Comparison of ENCODE assay signal across 9 cellular contexts in genomic region chr13:32911506-32911905, GRCh38.
DNase-seq lines count a peak whose midpoint lies in the region; ATAC-seq and TF ChIP-seq lines count a peak whose summit lies in the region.
"Had no signal": no experiment of that assay in that cellular context is flagged by ENCODE, and none has a peak within 500 bp of the region (broad histone marks: within the 10 kb centered on the region; RNA-seq: fewer than 3 reads in every experiment).

No MANE protein-coding gene starts in this region.

- H2AFZ ChIP-seq in hepatocyte: no peak overlapping the region

- H3K4me1 Mint-ChIP-seq in activated CD8-positive, alpha-beta T cell treated with anti-CD3 and anti-CD28 coated beads for 36 hours (ENCODE audit: low read depth): peaks cover 11% of the 10 kb centered on the region

- no peaks in the 10 kb centered on the region for H3K36me3 ChIP-seq in H7 (replicated peaks; ENCODE audit: control insufficient read depth, insufficient read depth, low read length)
- no peaks in the 10 kb centered on the region for H3K36me3 ChIP-seq in hepatocyte (replicated peaks; ENCODE audit: insufficient read depth, low read depth)
- H3K36me3 ChIP-seq in thyroid gland: no peaks in the 10 kb centered on the region
- H3K36me3 ChIP-seq: BLaER1 treated with 17β-estradiol and CSF1 and Interleukin-3, amounts not matched to agents 10 nM and 100 nM had no signal

- no peaks in the 10 kb centered on the region for H3K36me3 Mint-ChIP-seq in activated CD8-positive, alpha-beta T cell treated with anti-CD3 and anti-CD28 coated beads for 36 hours (ENCODE audit: low read depth)

- no peaks in the 10 kb centered on the region for H4K20me1 ChIP-seq in hepatocyte (ENCODE audit: insufficient read depth, poor library complexity, severe bottlenecking)
- H4K20me1 ChIP-seq: BLaER1 treated with 17β-estradiol and CSF1 and Interleukin-3, amounts not matched to agents 10 nM and 100 nM had no signal

- no peak overlapping the region for H3K4me2 ChIP-seq in hepatocyte
- H3K4me2 ChIP-seq: BLaER1 treated with 17β-estradiol and CSF1 and Interleukin-3, amounts not matched to agents 10 nM and 100 nM had no signal

- no peaks in the 10 kb centered on the region for H3K79me2 ChIP-seq in hepatocyte

- CTCF ChIA-PET in activated CD8-positive, alpha-beta T cell treated with anti-CD3 and anti-CD28 coated beads for 36 hours (lab: Charles Lee): interaction anchor here (0.8 to 1.3 kb wide), 8 partner anchors 11 to 330 kb away, joined by 3 to 5 read pairs (median 3); no protein-coding TSS in a partner anchor

- H3K27me3 ChIP-seq in H7 (ENCODE audit: control insufficient read depth, insufficient read depth, low read length) (no peaks in the 10 kb centered on the region), hepatocyte (no peaks in the 10 kb centered on the region), thyroid gland (no peaks in the 10 kb centered on the region)
- H3K27me3 ChIP-seq: BLaER1 treated with 17β-estradiol and CSF1 and Interleukin-3, amounts not matched to agents 10 nM and 100 nM had no signal

- H3K27me3 Mint-ChIP-seq in activated CD8-positive, alpha-beta T cell treated with anti-CD3 and anti-CD28 coated beads for 36 hours: peaks cover 4% of the 10 kb centered on the region

- no peaks in the 10 kb centered on the region for H3K9me3 ChIP-seq in hepatocyte (ENCODE audit: low read depth)
- no peaks in the 10 kb centered on the region for H3K9me3 ChIP-seq in thyroid gland

- H3K4me1 ChIP-seq in hepatocyte (ENCODE audit: insufficient read depth): peaks cover 4% of the 10 kb centered on the region
- H3K4me1 ChIP-seq in thyroid gland: no peaks in the 10 kb centered on the region

- peak; percentile 47 for DNase-seq in NCI-H2107 treated with DMSO at 0.1 percent for 48 hours (lab: John Stamatoyannopoulos, UW; ENCODE audit: unreplicated experiment)
- no peak for DNase-seq in NCI-H2107 (lab: John Stamatoyannopoulos, UW)
- DNase-seq in H7: peak; percentile 66
- peak; percentile 26 to 63 for DNase-seq in NCI-H2081 (lab: John Stamatoyannopoulos, UW)
- DNase-seq in activated CD8-positive, alpha-beta T cell treated with anti-CD3 and anti-CD28 coated beads for 36 hours: peak; percentile 57
- peak; percentile 32 for DNase-seq in hepatocyte (ENCODE audit: low spot score)
- peak; percentile 25 to 37 for DNase-seq in thyroid gland
- no peak for DNase-seq in posterior cingulate gyrus

- H3K27ac Mint-ChIP-seq in activated CD8-positive, alpha-beta T cell treated with anti-CD3 and anti-CD28 coated beads for 36 hours: no peak overlapping the region

- intact Hi-C loops in activated CD8-positive, alpha-beta T cell treated with anti-CD3 and anti-CD28 coated beads for 36 hours (cut with micrococcal nuclease): no loop called here
- intact Hi-C loops in thyroid gland (cut with DNase I) (no loop called here), posterior cingulate gyrus (cut with DNase I) (no loop called here)

- TF ChIP-seq CTCF in activated CD8-positive, alpha-beta T cell treated with anti-CD3 and anti-CD28 coated beads for 36 hours (IDR thresholded peaks at IDR 0.05): peak; percentile 48
- TF ChIP-seq CTCF in hepatocyte (IDR thresholded peaks at IDR 0.05; ENCODE audit: poor library complexity) (peak; percentile 33), thyroid gland (IDR thresholded peaks at IDR 0.05) (peak in 4 of 6 experiments; percentile 24 to 32 (median 30))

- H3K4me3 ChIP-seq in H7 (ENCODE audit: insufficient read depth, low read depth, low read length): no peak overlapping the region
- H3K4me3 ChIP-seq in hepatocyte: no peak overlapping the region
- H3K4me3 ChIP-seq in thyroid gland (replicated peaks in 1 of 3): no peak overlapping the region
- H3K4me3 ChIP-seq: BLaER1 treated with 17β-estradiol and CSF1 and Interleukin-3, amounts not matched to agents 10 nM and 100 nM had no signal

- no peak for TF ChIP-seq POLR2A in thyroid gland (IDR thresholded peaks at IDR 0.05)

- H3K9me3 Mint-ChIP-seq in activated CD8-positive, alpha-beta T cell treated with anti-CD3 and anti-CD28 coated beads for 36 hours: peaks cover 4% of the 10 kb centered on the region

- no peak overlapping the region for H3K4me3 Mint-ChIP-seq in activated CD8-positive, alpha-beta T cell treated with anti-CD3 and anti-CD28 coated beads for 36 hours

- POLR2A ChIA-PET in activated CD8-positive, alpha-beta T cell treated with anti-CD3 and anti-CD28 coated beads for 36 hours (lab: Charles Lee): no interaction called here

- H3K27ac ChIP-seq in hepatocyte (no peak overlapping the region), thyroid gland (no peak overlapping the region)
- H3K27ac ChIP-seq: BLaER1 treated with 17β-estradiol and CSF1 and Interleukin-3, amounts not matched to agents 10 nM and 100 nM had no signal

- peak; percentile 91 for ATAC-seq in activated CD8-positive, alpha-beta T cell treated with anti-CD3 and anti-CD28 coated beads for 36 hours

- H3K9me2 ChIP-seq in hepatocyte (replicated peaks; ENCODE audit: insufficient read depth): no peaks in the 10 kb centered on the region

- WGBS in hepatocyte (ENCODE audit: low lambda C conversion rate, missing lambda C conversion rate): 88% methylated on average over 2 of the region's 2 CpGs
- WGBS in thyroid gland, 2 donors: 94 to 100% methylated on average over 2 of the region's 2 CpGs

Comparison
In these comparisons a context has a peak if more than half of its experiments do, and no peak if none do; other contexts are left out.
1. DNase-seq: peak in NCI-H2107 treated with DMSO at 0.1 percent for 48 hours (single experiment), H7 (single experiment), NCI-H2081 (2 of 2), activated CD8-positive, alpha-beta T cell treated with anti-CD3 and anti-CD28 coated beads for 36 hours (single experiment), hepatocyte (single experiment) and thyroid gland (2 of 2); none in NCI-H2107 (single experiment) and posterior cingulate gyrus (0 of 10).
2. Peak in every context shown above with its lines, with median percentiles within 50 percentile points of each other: CTCF ChIP-seq.